12 cellular contexts compared by ENCODE assay signal in the genomic region with DNA sequence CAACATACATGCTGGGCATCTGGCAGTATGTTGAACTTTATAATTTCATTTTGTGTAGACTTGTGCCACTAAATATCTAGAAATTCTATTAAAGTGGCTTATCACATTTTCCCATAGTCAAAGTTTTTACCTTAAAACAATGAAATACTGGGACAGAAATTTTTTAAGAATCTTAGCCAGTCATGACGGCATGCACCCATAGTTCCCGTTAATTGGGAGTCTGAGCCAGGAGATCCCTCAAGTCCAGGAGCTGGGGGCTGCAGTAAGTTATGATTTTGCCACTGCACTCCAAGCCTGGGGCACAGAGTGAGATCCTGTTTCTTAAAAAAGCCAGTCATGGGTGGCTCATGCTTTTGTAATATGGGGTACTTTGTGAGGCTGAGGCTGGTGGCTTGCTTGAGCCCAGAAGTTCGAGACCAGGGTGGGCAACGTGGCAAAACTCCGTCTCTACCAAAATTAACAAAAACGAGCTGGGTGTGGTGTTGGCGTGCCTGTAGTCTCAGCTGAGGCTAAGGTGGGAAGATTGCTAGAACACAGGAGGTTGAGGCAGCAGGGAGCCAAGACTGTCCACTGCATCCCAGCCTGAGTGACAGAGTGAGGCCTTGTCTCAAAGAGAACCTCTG. TPM values are rescaled to one million over a fixed set of nuclear protein-coding genes. Genes with fewer than 3 reads are reported as not detected.
DNase-seq lines count a peak whose midpoint lies in the region; ATAC-seq and TF ChIP-seq lines count a peak whose summit lies in the region.
"Had no signal": no experiment of that assay in that cellular context is flagged by ENCODE, and none has a peak within 500 bp of the region (broad histone marks: within the 10 kb centered on the region; RNA-seq: fewer than 3 reads in every experiment).

No MANE protein-coding gene starts in this region.

- no peak overlapping the region for H2BK120ac ChIP-seq in mesenchymal stem cell (ENCODE audit: low read depth, low read length)

- no peak for TF ChIP-seq CTCF in HCT116 (IDR thresholded peaks at IDR 0.05 in 2 of 3, conservative IDR thresholded peaks at IDR 0.05 in 1 of 3; ENCODE audit: borderline replicate concordance in 1 of 3, insufficient read depth in 1 of 3, low read depth in 2 of 3, low read length in 2 of 3)
- TF ChIP-seq CTCF in upper lobe of left lung (IDR thresholded peaks at IDR 0.05) = no peak

- intact Hi-C loops in HCT116 (cut with micrococcal nuclease) = loop anchor here (10.0 kb wide), 1 partner anchor 905 kb away; no protein-coding TSS in a partner anchor

- H4K8ac ChIP-seq in mesenchymal stem cell (ENCODE audit: low read length) = no peak overlapping the region

- H4K91ac ChIP-seq in mesenchymal stem cell (ENCODE audit: low read length) = no peak overlapping the region

- peak overlapping the region; percentile 51; the same call in 1 of the 2 replicates for H3K27ac ChIP-seq in BLaER1
- peak overlapping the region; percentile 24; the same call in 1 of the 2 replicates for H3K27ac ChIP-seq in HCT116 (ENCODE audit: low read depth, low read length)
- H3K27ac ChIP-seq in mesenchymal stem cell (ENCODE audit: low read length, poor library complexity, severe bottlenecking) = peak overlapping the region; percentile 37
- no peak overlapping the region for H3K27ac ChIP-seq in upper lobe of left lung
- H3K27ac ChIP-seq: tibial nerve had no signal

- H3K36me3 Mint-ChIP-seq in activated CD8-positive, alpha-beta T cell treated with anti-CD3 and anti-CD28 coated beads, Interleukin-2, amount 10 ng/mL, durations not matched to agents 7 days and 5 days (ENCODE audit: low read depth) = peaks cover 75% of the 10 kb centered on the region

- H2AK5ac ChIP-seq in mesenchymal stem cell (ENCODE audit: low read length, severe bottlenecking) = no peak overlapping the region

- no peak overlapping the region for H3K18ac ChIP-seq in mesenchymal stem cell (ENCODE audit: low read depth in 1 of 2, low read length in 2 of 2)

- H3K4ac ChIP-seq in mesenchymal stem cell (ENCODE audit: low read depth in 1 of 2, low read length in 2 of 2) = no peak overlapping the region

- 94% methylated on average over 7 of the region's 7 CpGs for WGBS in mesenchymal stem cell
- 73 to 78% methylated on average over 7 of the region's 7 CpGs for WGBS in upper lobe of left lung, 2 donors

- no peak overlapping the region for H2AFZ ChIP-seq in HCT116 (ENCODE audit: low read depth, low read length, poor library complexity, severe bottlenecking)
- H2AFZ ChIP-seq in mesenchymal stem cell (ENCODE audit: low read depth, low read length) = no peak overlapping the region

- TF ChIP-seq POLR2A in HCT116 (IDR thresholded peaks at IDR 0.05; ENCODE audit: borderline replicate concordance, extremely low read depth, insufficient read depth, insufficient read length) = no peak
- TF ChIP-seq POLR2A in upper lobe of left lung (IDR thresholded peaks at IDR 0.05) = no peak

- no peak overlapping the region for H3K14ac ChIP-seq in mesenchymal stem cell (ENCODE audit: low read length in 2 of 2)

- H3K4me1 ChIP-seq in BLaER1 (peaks cover 61% of the 10 kb centered on the region), HCT116 (ENCODE audit: control insufficient read depth in 1 of 2, insufficient read depth in 2 of 2, low read length in 2 of 2) (peaks cover 11 to 44% of the 10 kb centered on the region in 2 experiments), mesenchymal stem cell (ENCODE audit: control insufficient read depth, insufficient read depth, low read depth, low read length) (peaks cover 13% of the 10 kb centered on the region), upper lobe of left lung (peaks cover 22 to 38% (median 26%) of the 10 kb centered on the region in 4 donors)

- H3K9me3 Mint-ChIP-seq in activated CD8-positive, alpha-beta T cell treated with anti-CD3 and anti-CD28 coated beads, Interleukin-2, amount 10 ng/mL, durations not matched to agents 7 days and 5 days (ENCODE audit: insufficient read depth) = no peaks in the 10 kb centered on the region

- H2BK5ac ChIP-seq in mesenchymal stem cell (ENCODE audit: low read depth, low read length, poor library complexity, severe bottlenecking) = no peak overlapping the region

- H3K36me3 ChIP-seq in BLaER1 (peaks cover 72% of the 10 kb centered on the region), HCT116 (ENCODE audit: control insufficient read depth in 1 of 2, insufficient read depth in 2 of 2, low read length in 2 of 2) (peaks cover 50 to 69% of the 10 kb centered on the region in 2 experiments), mesenchymal stem cell (ENCODE audit: control insufficient read depth in 1 of 2, insufficient read depth in 2 of 2, low read depth in 1 of 2, low read length in 2 of 2) (peaks cover 50 to 70% of the 10 kb centered on the region in 2 experiments), upper lobe of left lung (peaks cover 22 to 70% (median 49%) of the 10 kb centered on the region in 4 donors)

- H3K9ac ChIP-seq in BLaER1 = peak overlapping the region; percentile 99
- no peak overlapping the region for H3K9ac ChIP-seq in HCT116 (ENCODE audit: low read length)
- H3K9ac ChIP-seq in mesenchymal stem cell (ENCODE audit: low read length) = peak overlapping the region; percentile 68

- H3K79me2 ChIP-seq in HCT116 (ENCODE audit: insufficient read depth, low read length) = peaks cover 51% of the 10 kb centered on the region

- peaks cover 56% of the 10 kb centered on the region for H3K4me1 Mint-ChIP-seq in activated CD8-positive, alpha-beta T cell treated with anti-CD3 and anti-CD28 coated beads, Interleukin-2, amount 10 ng/mL, durations not matched to agents 7 days and 5 days (ENCODE audit: low read depth)

- H4K20me1 ChIP-seq in BLaER1 (peaks cover 80% of the 10 kb centered on the region), HCT116 (ENCODE audit: insufficient read depth) (peaks cover 47% of the 10 kb centered on the region; the same call in 1 of the 2 replicates)

- no peaks in the 10 kb centered on the region for H3K27me3 ChIP-seq in BLaER1
- H3K27me3 ChIP-seq in HCT116 (ENCODE audit: insufficient read depth, low read length) = no peaks in the 10 kb centered on the region
- H3K27me3 ChIP-seq in mesenchymal stem cell (ENCODE audit: control insufficient read depth in 1 of 2, insufficient read depth in 1 of 2, low read length in 2 of 2) = no peaks in the 10 kb centered on the region
- H3K27me3 ChIP-seq in upper lobe of left lung = no peaks in the 10 kb centered on the region
- H3K27me3 ChIP-seq: tibial nerve had no signal

- no peak for TF ChIP-seq RAD21 in HCT116 (IDR thresholded peaks at IDR 0.05; ENCODE audit: low read depth)

- H3K4me3 Mint-ChIP-seq in activated CD8-positive, alpha-beta T cell treated with anti-CD3 and anti-CD28 coated beads, Interleukin-2, amount 10 ng/mL, durations not matched to agents 7 days and 5 days = peak overlapping the region; percentile 85

- DNase-seq in HCT116 (ENCODE audit: low read depth, low spot score) (no peak), mesenchymal stem cell (no peak), cortex of kidney (lab: John Stamatoyannopoulos, UW) (no peak), upper lobe of left lung (no peak), NCI-H2171 treated with DMSO at 0.1 percent for 48 hours (lab: John Stamatoyannopoulos, UW) (no peak)
- DNase-seq in activated CD8-positive, alpha-beta T cell treated with anti-CD3 and anti-CD28 coated beads, Interleukin-2, amount 10 ng/mL, durations not matched to agents 7 days and 5 days = no peak
- DNase-seq: activated gamma-delta T cell treated with Interleukin-2 at 50 U/mL for 16 hours, H7, NCI-H774 had no signal

- no peak for TF ChIP-seq EP300 in upper lobe of left lung (IDR thresholded peaks at IDR 0.05)

- peaks cover 15% of the 10 kb centered on the region for H3K79me1 ChIP-seq in mesenchymal stem cell (replicated peaks; ENCODE audit: low read length, poor library complexity, severe bottlenecking)

- no peak overlapping the region for H2BK15ac ChIP-seq in mesenchymal stem cell (ENCODE audit: low read depth, poor library complexity, severe bottlenecking)

- H3K27me3 Mint-ChIP-seq in activated CD8-positive, alpha-beta T cell treated with anti-CD3 and anti-CD28 coated beads, Interleukin-2, amount 10 ng/mL, durations not matched to agents 7 days and 5 days (ENCODE audit: low read depth) = no peaks in the 10 kb centered on the region

- peak overlapping the region; percentile 3 for H3K27ac Mint-ChIP-seq in activated CD8-positive, alpha-beta T cell treated with anti-CD3 and anti-CD28 coated beads, Interleukin-2, amount 10 ng/mL, durations not matched to agents 7 days and 5 days

- no peak overlapping the region for H3K23ac ChIP-seq in mesenchymal stem cell (ENCODE audit: low read length in 2 of 2)

- no peaks in the 10 kb centered on the region for H3K9me2 ChIP-seq in HCT116 (ENCODE audit: insufficient read depth)

- H3K4me3 ChIP-seq in BLaER1 (peak overlapping the region; percentile 91), HCT116 (replicated peaks in 1 of 2; ENCODE audit: low read depth in 1 of 2, low read length in 2 of 2) (no peak overlapping the region), mesenchymal stem cell (ENCODE audit: insufficient read depth in 1 of 2, low read depth in 1 of 2, low read length in 2 of 2) (peak overlapping the region in 1 of 2 experiments; percentile 15), upper lobe of left lung (no peak overlapping the region)
- H3K4me3 ChIP-seq: tibial nerve had no signal

- H3K9me3 ChIP-seq in BLaER1 = no peaks in the 10 kb centered on the region
- no peaks in the 10 kb centered on the region for H3K9me3 ChIP-seq in HCT116 (ENCODE audit: control insufficient read depth in 1 of 2, insufficient read depth in 1 of 2, low read depth in 1 of 2, low read length in 2 of 2)
- H3K9me3 ChIP-seq in mesenchymal stem cell (ENCODE audit: control insufficient read depth, low read length) = no peaks in the 10 kb centered on the region
- no peaks in the 10 kb centered on the region for H3K9me3 ChIP-seq in upper lobe of left lung
- H3K9me3 ChIP-seq: tibial nerve had no signal

- no peak overlapping the region for H2BK12ac ChIP-seq in mesenchymal stem cell (ENCODE audit: low read length in 2 of 2)

- RAD21 ChIA-PET in HCT116 (lab: Charles Lee; ENCODE audit: low non-redundant PET in 1 of 2, low total read pairs in 2 of 2, uncharacterized antibody in 2 of 2, unreplicated experiment in 2 of 2) = no interaction called here

- ATAC-seq in HCT116 (no peak), GM21529 (IDR thresholded peaks at IDR 0.05; ENCODE audit: unreplicated experiment) (no peak), upper lobe of left lung (ENCODE audit: low FRiP score in 2 of 2) (no peak)
- ATAC-seq in activated CD8-positive, alpha-beta T cell treated with anti-CD3 and anti-CD28 coated beads, Interleukin-2, amount 10 ng/mL, durations not matched to agents 7 days and 5 days = no peak

- POLR2A ChIA-PET in HCT116 (lab: Charles Lee) = no interaction called here
- POLR2A ChIA-PET in activated CD8-positive, alpha-beta T cell treated with anti-CD3 and anti-CD28 coated beads, Interleukin-2, amount 10 ng/mL, durations not matched to agents 7 days and 5 days (lab: Charles Lee) = interaction anchor here (5.3 kb wide), 1 partner anchor 21 kb away, joined by 52 read pairs; no protein-coding TSS in a partner anchor

- BruUV-seq in HCT116 (replicated peaks; lab: Mats Ljungman, UMichigan) = no TSS peak

- CTCF ChIA-PET in HCT116 (lab: Charles Lee) = no interaction called here
- CTCF ChIA-PET in activated CD8-positive, alpha-beta T cell treated with anti-CD3 and anti-CD28 coated beads, Interleukin-2, amount 10 ng/mL, durations not matched to agents 7 days and 5 days (lab: Charles Lee) = interaction anchor here (1.7 kb wide), 1 partner anchor 21 kb away, joined by 4 read pairs; no protein-coding TSS in a partner anchor

- H3K4me2 ChIP-seq in BLaER1 = peak overlapping the region; percentile 96
- H3K4me2 ChIP-seq in HCT116 (ENCODE audit: low read length) = no peak overlapping the region
- H3K4me2 ChIP-seq in mesenchymal stem cell (ENCODE audit: low read length, poor library complexity, severe bottlenecking) = peak overlapping the region; percentile 49

RNA-seq across cellular contexts. Expression of gene RPSA, which starts 3.1 kb away (rescaled TPM):
- total RNA-seq in HCT116 (2021; ENCODE audit: unreplicated experiment) (2,486 TPM), upper lobe of left lung (100 to 1,000 TPM; 317 to 921 (median 709) TPM)
- polyA plus RNA-seq in HCT116 (2012) = 3,310 and 3,338 TPM in 2 replicates
- total RNA-seq in activated CD8-positive, alpha-beta T cell treated with anti-CD3 and anti-CD28 coated beads, Interleukin-2, amount 10 ng/mL, durations not matched to agents 7 days and 5 days = 1,000 to 10,000 TPM; 1,654 to 1,730 TPM
- polyA plus RNA-seq in mesenchymal stem cell (2013, experiment 1 of 2) = 1,855 TPM
- polyA plus RNA-seq in mesenchymal stem cell (2013, experiment 2 of 2) = 1,954 TPM

RNA-seq across cellular contexts. Expression of gene SLC25A38, which starts 26.5 kb away (rescaled TPM):
- 26.7 TPM for total RNA-seq in HCT116 (2021; ENCODE audit: unreplicated experiment)
- 17.0 and 23.9 TPM in 2 replicates for polyA plus RNA-seq in HCT116 (2012)
- total RNA-seq in activated CD8-positive, alpha-beta T cell treated with anti-CD3 and anti-CD28 coated beads, Interleukin-2, amount 10 ng/mL, durations not matched to agents 7 days and 5 days = 10 to 100 TPM; 40.2 to 42.4 TPM
- polyA plus RNA-seq in mesenchymal stem cell (2013, experiment 1 of 2) = 29.8 TPM
- polyA plus RNA-seq in mesenchymal stem cell (2013, experiment 2 of 2) = 29.6 TPM
- total RNA-seq in upper lobe of left lung = 10 to 100 TPM; 17.5 to 36.5 (median 30.2) TPM

RNA-seq across cellular contexts. Expression of gene MOBP, which starts 57.9 kb away (rescaled TPM):
- not detected for total RNA-seq in HCT116 (2021; ENCODE audit: unreplicated experiment)
- polyA plus RNA-seq in HCT116 (2012) = not detected in 2 replicates
- total RNA-seq in activated CD8-positive, alpha-beta T cell treated with anti-CD3 and anti-CD28 coated beads, Interleukin-2, amount 10 ng/mL, durations not matched to agents 7 days and 5 days = not detected
- under 0.01 TPM for polyA plus RNA-seq in mesenchymal stem cell (2013, experiment 1 of 2)
- not detected for polyA plus RNA-seq in mesenchymal stem cell (2013, experiment 2 of 2)
- total RNA-seq in upper lobe of left lung = under 1 TPM in 1 of 6 donors, not detected in 5; 0.22 TPM

Comparison
In these comparisons a context has a peak if more than half of its experiments do, and no peak if none do; other contexts are left out.
1. H3K27ac ChIP-seq: peak in BLaER1 (single experiment), HCT116 (single experiment) and mesenchymal stem cell (single experiment); none in upper lobe of left lung (0 of 4).